Comparison of ENCODE assay signal across 16 cellular contexts in genomic region chr11:59816434-59816833, GRCh38. TPM values are rescaled to one million over a fixed set of nuclear protein-coding genes. Genes with fewer than 3 reads are reported as not detected.
"Had no signal": no experiment of that assay in that cellular context is flagged by ENCODE, and none has a peak within 500 bp of the region (broad histone marks: within the 10 kb centered on the region; RNA-seq: fewer than 3 reads in every experiment).

No MANE protein-coding gene starts in this region.

RNA-seq across cellular contexts. Expression of gene CBLIF, which starts 28.9 kb away (rescaled TPM):
- total RNA-seq: activated B cell treated with CpG ODN at 0.5 μM for 24 hours; activated CD8-positive, alpha-beta T cell treated with anti-CD3 and anti-CD28 coated beads for 36 hours; activated T-cell treated with anti-CD3 and anti-CD28 coated beads, Interleukin-2, amount 50 U/mL, for 4 hours; activated T-helper 17 cell treated with anti-CD3 and anti-CD28 coated beads, Interleukin-2, amount 50 U/mL, for 72 hours; astrocyte; bronchial epithelial cell; cardiac septum; cerebellum; dorsolateral prefrontal cortex; endodermal cell; epithelial cell of proximal tubule; esophagus muscularis mucosa; foreskin keratinocyte; gastrocnemius medialis; heart left ventricle; T-helper 2 cell treated with Interferon-gamma antibody and Interleukin-4, amounts not matched to agents 100 ng/mL and 5 ng/mL, for 36 hours had no signal
- polyA plus RNA-seq: foreskin keratinocyte, heart left ventricle had no signal

RNA-seq across cellular contexts. Expression of gene TCN1, which starts 49.9 kb away (rescaled TPM):
- total RNA-seq: activated B cell treated with CpG ODN at 0.5 μM for 24 hours; activated CD8-positive, alpha-beta T cell treated with anti-CD3 and anti-CD28 coated beads for 36 hours; activated T-cell treated with anti-CD3 and anti-CD28 coated beads, Interleukin-2, amount 50 U/mL, for 4 hours; activated T-helper 17 cell treated with anti-CD3 and anti-CD28 coated beads, Interleukin-2, amount 50 U/mL, for 72 hours; cardiac septum; cerebellum; endodermal cell; foreskin keratinocyte; gastrocnemius medialis; T-helper 2 cell treated with Interferon-gamma antibody and Interleukin-4, amounts not matched to agents 100 ng/mL and 5 ng/mL, for 36 hours had no signal
